ENCODE assay signal across 8 cellular contexts in genomic region chr11:65429724-65430405, GRCh38. TPM values are rescaled to one million over a fixed set of nuclear protein-coding genes. Genes with fewer than 3 reads are reported as not detected.
A peak's percentile ranks its signal among the peaks of the same experiment; 100 is the strongest.
DNase-seq lines count a peak whose midpoint lies in the region; ATAC-seq, FAIRE-seq and TF ChIP-seq lines count a peak whose summit lies in the region.

No MANE protein-coding gene starts in this region.

- H3K27ac ChIP-seq in thoracic aorta, result peak overlapping the region; percentile 55 to 100

- ATAC-seq in memory B cell (ENCODE audit: low read depth) (no peak), thoracic aorta (ENCODE audit: insufficient number of reproducible peaks, low FRiP score, low read depth) (no peak), HG02973 (IDR thresholded peaks at IDR 0.05; ENCODE audit: unreplicated experiment) (no peak), HG03139 (IDR thresholded peaks at IDR 0.05; ENCODE audit: unreplicated experiment) (no peak)

- no peaks in the 10 kb centered on the region for H3K9me3 Mint-ChIP-seq in chondrocyte (ENCODE audit: low read depth)
- no peaks in the 10 kb centered on the region for H3K9me3 Mint-ChIP-seq in memory B cell

- peak overlapping the region; percentile 82 for H3K4me3 Mint-ChIP-seq in chondrocyte (ENCODE audit: unreplicated experiment)
- peak overlapping the region; percentile 82 for H3K4me3 Mint-ChIP-seq in memory B cell

- H3K36me3 ChIP-seq in thoracic aorta, result peaks cover 39% of the 10 kb centered on the region

- peaks cover 39% of the 10 kb centered on the region for H3K36me3 Mint-ChIP-seq in chondrocyte (ENCODE audit: low read depth)
- H3K36me3 Mint-ChIP-seq in memory B cell, result peaks cover 6% of the 10 kb centered on the region

- H3K4me3 ChIP-seq in AG09309 (ENCODE audit: control insufficient read depth, low read depth, low read length) (peak overlapping the region; percentile 28), thoracic aorta (peak overlapping the region; percentile 94)

- H3K27ac Mint-ChIP-seq in chondrocyte (ENCODE audit: unreplicated experiment), result peak overlapping the region; percentile 100
- peak overlapping the region; percentile 98 for H3K27ac Mint-ChIP-seq in memory B cell

- TF ChIP-seq CTCF in AG09309 (IDR thresholded peaks at IDR 0.05; ENCODE audit: control insufficient read depth, insufficient read depth, low read depth, low read length, missing control alignments) (no peak), chondrocyte (IDR thresholded peaks at IDR 0.05) (no peak), thoracic aorta (IDR thresholded peaks at IDR 0.05) (no peak)

- FAIRE-seq in GM18507 (lab: Jason Lieb, UNC), result peak; percentile 54

- peaks cover 28 to 70% of the 10 kb centered on the region in 2 donors for H3K4me1 ChIP-seq in thoracic aorta (ENCODE audit: control insufficient read depth in 1 of 2, low read depth in 2 of 2)

- peaks cover 92% of the 10 kb centered on the region for H3K4me1 Mint-ChIP-seq in chondrocyte (ENCODE audit: low read depth)
- H3K4me1 Mint-ChIP-seq in memory B cell, result peaks cover 67% of the 10 kb centered on the region

- DNase-seq in AG09309 (ENCODE audit: low read depth) (peak; percentile 81), GM18507 (ENCODE audit: extremely low spot score, insufficient read length, low read depth) (no peak), SKM-1 (lab: John Stamatoyannopoulos, UW; ENCODE audit: unreplicated experiment) (peak; percentile 61), chondrocyte (ENCODE audit: low spot score) (no peak), memory B cell (ENCODE audit: low spot score in 2 of 2) (no peak), thoracic aorta (ENCODE audit: low spot score) (no peak)

- H3K27me3 ChIP-seq in thoracic aorta (replicated peaks; ENCODE audit: insufficient read depth), result no peaks in the 10 kb centered on the region

- H3K27me3 Mint-ChIP-seq in chondrocyte (ENCODE audit: low read depth) (no peaks in the 10 kb centered on the region), memory B cell (no peaks in the 10 kb centered on the region)

- H3K9me3 ChIP-seq in thoracic aorta, result no peaks in the 10 kb centered on the region

RNA-seq across cellular contexts. Expression of gene NEAT1, which starts 7.3 kb away (rescaled TPM):
- total RNA-seq in chondrocyte (333 to 440 TPM (median 377 TPM) in 3 replicates), thoracic aorta (1,000 to 10,000 TPM in 1 of 2 donors, 100 to 1,000 TPM in 1; 848 to 1,659 TPM)

RNA-seq across cellular contexts. Expression of gene FRMD8, which starts 43.4 kb away (rescaled TPM):
- total RNA-seq in chondrocyte (43.6 to 49.6 TPM (median 45.5 TPM) in 3 replicates), thoracic aorta (10 to 100 TPM; 45.2 to 45.9 TPM)

RNA-seq across cellular contexts. Expression of gene SLC25A45, which starts 47.4 kb away (rescaled TPM):
- 11.7 to 14.4 TPM (median 13.1 TPM) in 3 replicates for total RNA-seq in chondrocyte
- 10 to 100 TPM; 19.0 to 26.7 TPM for total RNA-seq in thoracic aorta

Comparison
In these comparisons a context has a peak if more than half of its experiments do, and no peak if none do; other contexts are left out.
1. DNase-seq: peak in AG09309 (single experiment) and SKM-1 (single experiment); none in GM18507 (single experiment), chondrocyte (single experiment), memory B cell (0 of 2) and thoracic aorta (single experiment).